1 cellular context compared by ENCODE assay signal in the genomic region with DNA sequence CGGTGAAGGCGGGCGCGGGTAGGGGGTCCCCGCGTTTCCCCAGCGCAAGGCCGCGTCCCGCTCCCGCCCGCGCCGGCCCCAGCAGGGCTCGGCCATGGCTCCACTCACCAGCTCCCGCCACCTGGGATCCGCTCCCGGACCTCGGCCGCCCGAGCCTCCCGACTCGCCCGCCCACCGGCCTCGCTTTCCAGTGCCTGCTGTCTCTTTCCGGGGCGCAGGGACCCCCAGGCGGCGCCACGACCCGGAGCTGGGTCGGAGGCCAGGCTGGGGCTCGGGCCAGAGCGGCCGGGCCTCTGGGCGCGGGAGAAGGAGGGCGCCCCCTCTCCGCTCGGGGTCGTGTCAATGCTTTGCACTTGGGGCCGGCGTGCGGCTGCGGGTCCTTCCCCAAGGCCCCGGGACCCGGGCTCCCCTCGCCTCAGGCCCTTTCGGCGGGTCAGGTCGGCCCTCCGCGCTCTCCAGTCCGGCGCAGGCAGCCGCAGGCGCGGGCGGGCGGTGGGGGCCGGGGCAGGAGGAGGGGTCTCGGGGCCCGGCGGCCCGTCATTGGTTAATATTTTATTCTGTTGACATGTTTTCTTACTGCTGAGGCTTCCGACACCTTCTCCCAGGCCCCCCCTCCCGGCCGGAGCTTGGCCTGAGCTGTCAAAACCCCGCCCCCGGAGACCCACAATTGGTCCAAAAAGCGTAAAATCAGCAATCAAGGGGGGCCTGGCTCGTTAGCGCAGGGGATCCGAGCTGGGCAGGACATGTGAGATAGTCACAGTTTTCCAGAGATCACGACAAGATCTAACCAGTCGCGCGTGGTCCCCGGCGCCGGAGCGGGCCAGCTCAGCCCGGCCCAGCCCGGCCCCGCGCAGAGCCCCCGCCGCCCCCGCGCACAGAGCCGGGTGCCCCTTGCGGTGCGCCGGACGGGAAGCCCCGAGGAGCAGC.
TF ChIP-seq lines count a peak whose summit lies in the region.

A gene (plus strand): TSS at position 713 of the 927 bp plus-strand sequence. CDS start 334 bp downstream, outside the sequence.

TF ChIP-seq in HepG2, 621 proteins besides CTCF, POLR2A, EP300 and RAD21 (continued from another document and continues in another):
- TF ChIP-seq, protein P1, sequence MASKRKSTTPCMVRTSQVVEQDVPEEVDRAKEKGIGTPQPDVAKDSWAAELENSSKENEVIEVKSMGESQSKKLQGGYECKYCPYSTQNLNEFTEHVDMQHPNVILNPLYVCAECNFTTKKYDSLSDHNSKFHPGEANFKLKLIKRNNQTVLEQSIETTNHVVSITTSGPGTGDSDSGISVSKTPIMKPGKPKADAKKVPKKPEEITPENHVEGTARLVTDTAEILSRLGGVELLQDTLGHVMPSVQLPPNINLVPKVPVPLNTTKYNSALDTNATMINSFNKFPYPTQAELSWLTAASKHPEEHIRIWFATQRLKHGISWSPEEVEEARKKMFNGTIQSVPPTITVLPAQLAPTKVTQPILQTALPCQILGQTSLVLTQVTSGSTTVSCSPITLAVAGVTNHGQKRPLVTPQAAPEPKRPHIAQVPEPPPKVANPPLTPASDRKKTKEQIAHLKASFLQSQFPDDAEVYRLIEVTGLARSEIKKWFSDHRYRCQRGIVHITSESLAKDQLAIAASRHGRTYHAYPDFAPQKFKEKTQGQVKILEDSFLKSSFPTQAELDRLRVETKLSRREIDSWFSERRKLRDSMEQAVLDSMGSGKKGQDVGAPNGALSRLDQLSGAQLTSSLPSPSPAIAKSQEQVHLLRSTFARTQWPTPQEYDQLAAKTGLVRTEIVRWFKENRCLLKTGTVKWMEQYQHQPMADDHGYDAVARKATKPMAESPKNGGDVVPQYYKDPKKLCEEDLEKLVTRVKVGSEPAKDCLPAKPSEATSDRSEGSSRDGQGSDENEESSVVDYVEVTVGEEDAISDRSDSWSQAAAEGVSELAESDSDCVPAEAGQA (IDR thresholded peaks at IDR 0.05; ENCODE audit: low read depth) = no peak
- TF ChIP-seq, protein P1 (CRISPR knock-in tag; IDR thresholded peaks at IDR 0.05; ENCODE audit: borderline replicate concordance) = peak; percentile 56; the same call in 1 of the 2 replicates
- TF ChIP-seq MAZ (IDR thresholded peaks at IDR 0.05; ENCODE audit: borderline replicate concordance, low read depth, low read length) = 0 out of 2 replicates have a peak, but pooled peaks have one; percentile 24
- TF ChIP-seq MAZ (CRISPR knock-in tag; IDR thresholded peaks at IDR 0.05; ENCODE audit: low read depth) = no peak
- TF ChIP-seq, protein P2, sequence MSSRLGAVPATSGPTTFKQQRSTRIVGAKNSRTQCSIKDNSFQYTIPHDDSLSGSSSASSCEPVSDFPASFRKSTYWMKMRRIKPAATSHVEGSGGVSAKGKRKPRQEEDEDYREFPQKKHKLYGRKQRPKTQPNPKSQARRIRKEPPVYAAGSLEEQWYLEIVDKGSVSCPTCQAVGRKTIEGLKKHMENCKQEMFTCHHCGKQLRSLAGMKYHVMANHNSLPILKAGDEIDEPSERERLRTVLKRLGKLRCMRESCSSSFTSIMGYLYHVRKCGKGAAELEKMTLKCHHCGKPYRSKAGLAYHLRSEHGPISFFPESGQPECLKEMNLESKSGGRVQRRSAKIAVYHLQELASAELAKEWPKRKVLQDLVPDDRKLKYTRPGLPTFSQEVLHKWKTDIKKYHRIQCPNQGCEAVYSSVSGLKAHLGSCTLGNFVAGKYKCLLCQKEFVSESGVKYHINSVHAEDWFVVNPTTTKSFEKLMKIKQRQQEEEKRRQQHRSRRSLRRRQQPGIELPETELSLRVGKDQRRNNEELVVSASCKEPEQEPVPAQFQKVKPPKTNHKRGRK (CRISPR knock-in tag; IDR thresholded peaks at IDR 0.05) = no peak
- TF ChIP-seq ZNF768 (CRISPR knock-in tag; IDR thresholded peaks at IDR 0.05) = peak; percentile 76; the same call in 1 of the 2 replicates
- TF ChIP-seq ZNF317 (CRISPR knock-in tag; IDR thresholded peaks at IDR 0.05) = no peak
- no peak for TF ChIP-seq MXI1 (IDR thresholded peaks at IDR 0.05; ENCODE audit: borderline replicate concordance, low read depth, low read length)
- TF ChIP-seq, protein P3, sequence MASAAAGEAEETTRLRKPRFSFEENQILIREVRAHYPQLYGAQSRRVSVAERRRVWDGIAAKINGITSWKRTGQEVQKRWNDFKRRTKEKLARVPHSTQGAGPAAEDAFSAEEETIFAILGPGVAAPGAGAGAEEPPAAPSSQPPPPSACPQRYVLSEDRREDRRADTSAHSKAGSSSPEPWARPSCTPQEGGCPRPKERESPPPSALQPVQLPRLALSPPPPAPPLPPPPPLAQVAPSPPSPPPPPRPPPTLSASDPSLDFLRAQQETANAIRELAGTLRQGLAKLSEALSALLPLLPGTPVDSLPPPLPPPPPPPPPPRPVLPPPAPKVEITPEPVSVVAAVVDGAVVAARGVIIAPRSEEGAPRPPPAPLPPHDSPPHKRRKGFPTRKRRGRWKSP (CRISPR knock-in tag; IDR thresholded peaks at IDR 0.05) = peak; percentile 53; the same call in 1 of the 2 replicates
- no peak for TF ChIP-seq SMYD3 (CRISPR knock-in tag; IDR thresholded peaks at IDR 0.05)
- TF ChIP-seq, protein P4, sequence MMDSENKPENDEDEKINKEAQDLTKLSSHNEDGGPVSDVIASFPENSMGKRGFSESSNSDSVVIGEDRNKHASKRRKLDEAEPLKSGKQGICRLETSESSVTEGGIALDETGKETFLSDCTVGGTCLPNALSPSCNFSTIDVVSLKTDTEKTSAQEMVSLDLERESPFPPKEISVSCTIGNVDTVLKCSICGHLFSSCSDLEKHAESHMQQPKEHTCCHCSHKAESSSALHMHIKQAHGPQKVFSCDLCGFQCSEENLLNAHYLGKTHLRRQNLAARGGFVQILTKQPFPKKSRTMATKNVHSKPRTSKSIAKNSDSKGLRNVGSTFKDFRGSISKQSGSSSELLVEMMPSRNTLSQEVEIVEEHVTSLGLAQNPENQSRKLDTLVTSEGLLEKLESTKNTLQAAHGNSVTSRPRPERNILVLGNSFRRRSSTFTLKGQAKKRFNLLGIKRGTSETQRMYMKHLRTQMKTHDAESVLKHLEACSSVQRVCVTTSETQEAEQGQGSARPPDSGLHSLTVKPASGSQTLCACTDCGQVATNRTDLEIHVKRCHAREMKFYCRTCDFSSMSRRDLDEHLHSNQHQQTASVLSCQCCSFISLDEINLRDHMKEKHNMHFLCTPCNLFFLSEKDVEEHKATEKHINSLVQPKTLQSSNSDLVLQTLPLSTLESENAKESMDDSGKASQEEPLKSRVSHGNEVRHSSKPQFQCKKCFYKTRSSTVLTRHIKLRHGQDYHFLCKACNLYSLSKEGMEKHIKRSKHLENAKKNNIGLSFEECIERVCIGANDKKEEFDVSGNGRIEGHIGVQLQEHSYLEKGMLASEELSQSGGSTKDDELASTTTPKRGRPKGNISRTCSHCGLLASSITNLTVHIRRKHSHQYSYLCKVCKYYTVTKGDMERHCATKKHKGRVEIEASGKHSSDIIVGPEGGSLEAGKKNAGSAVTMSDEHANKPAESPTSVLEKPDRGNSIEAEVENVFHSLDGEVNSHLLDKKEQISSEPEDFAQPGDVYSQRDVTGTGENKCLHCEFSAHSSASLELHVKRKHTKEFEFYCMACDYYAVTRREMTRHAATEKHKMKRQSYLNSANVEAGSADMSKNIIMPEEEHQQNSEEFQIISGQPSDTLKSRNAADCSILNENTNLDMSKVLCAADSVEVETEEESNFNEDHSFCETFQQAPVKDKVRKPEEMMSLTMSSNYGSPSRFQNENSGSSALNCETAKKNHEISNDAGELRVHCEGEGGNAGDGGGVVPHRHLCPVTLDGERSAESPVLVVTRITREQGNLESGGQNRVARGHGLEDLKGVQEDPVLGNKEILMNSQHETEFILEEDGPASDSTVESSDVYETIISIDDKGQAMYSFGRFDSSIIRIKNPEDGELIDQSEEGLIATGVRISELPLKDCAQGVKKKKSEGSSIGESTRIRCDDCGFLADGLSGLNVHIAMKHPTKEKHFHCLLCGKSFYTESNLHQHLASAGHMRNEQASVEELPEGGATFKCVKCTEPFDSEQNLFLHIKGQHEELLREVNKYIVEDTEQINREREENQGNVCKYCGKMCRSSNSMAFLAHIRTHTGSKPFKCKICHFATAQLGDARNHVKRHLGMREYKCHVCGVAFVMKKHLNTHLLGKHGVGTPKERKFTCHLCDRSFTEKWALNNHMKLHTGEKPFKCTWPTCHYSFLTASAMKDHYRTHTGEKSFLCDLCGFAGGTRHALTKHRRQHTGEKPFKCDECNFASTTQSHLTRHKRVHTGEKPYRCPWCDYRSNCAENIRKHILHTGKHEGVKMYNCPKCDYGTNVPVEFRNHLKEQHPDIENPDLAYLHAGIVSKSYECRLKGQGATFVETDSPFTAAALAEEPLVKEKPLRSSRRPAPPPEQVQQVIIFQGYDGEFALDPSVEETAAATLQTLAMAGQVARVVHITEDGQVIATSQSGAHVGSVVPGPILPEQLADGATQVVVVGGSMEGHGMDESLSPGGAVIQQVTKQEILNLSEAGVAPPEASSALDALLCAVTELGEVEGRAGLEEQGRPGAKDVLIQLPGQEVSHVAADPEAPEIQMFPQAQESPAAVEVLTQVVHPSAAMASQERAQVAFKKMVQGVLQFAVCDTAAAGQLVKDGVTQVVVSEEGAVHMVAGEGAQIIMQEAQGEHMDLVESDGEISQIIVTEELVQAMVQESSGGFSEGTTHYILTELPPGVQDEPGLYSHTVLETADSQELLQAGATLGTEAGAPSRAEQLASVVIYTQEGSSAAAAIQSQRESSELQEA (CRISPR knock-in tag; IDR thresholded peaks at IDR 0.05; ENCODE audit: not compliant biosample characterization) = peak; percentile 74
- no peak for TF ChIP-seq ZNF775 (CRISPR knock-in tag; IDR thresholded peaks at IDR 0.05; ENCODE audit: borderline replicate concordance)
- TF ChIP-seq NR2F2 (IDR thresholded peaks at IDR 0.05; ENCODE audit: borderline replicate concordance, low read depth) = 0 out of 2 replicates have a peak, but pooled peaks have one; percentile 18
- TF ChIP-seq TAF1 (CRISPR knock-in tag; IDR thresholded peaks at IDR 0.05) = peak; percentile 81
- no peak for TF ChIP-seq STAT5B (CRISPR knock-in tag; IDR thresholded peaks at IDR 0.05)
- no peak for TF ChIP-seq FOXK2 (IDR thresholded peaks at IDR 0.05)
- peak; percentile 26 for TF ChIP-seq ETV5 (CRISPR knock-in tag; IDR thresholded peaks at IDR 0.05; ENCODE audit: borderline replicate concordance)
- TF ChIP-seq, protein P5, sequence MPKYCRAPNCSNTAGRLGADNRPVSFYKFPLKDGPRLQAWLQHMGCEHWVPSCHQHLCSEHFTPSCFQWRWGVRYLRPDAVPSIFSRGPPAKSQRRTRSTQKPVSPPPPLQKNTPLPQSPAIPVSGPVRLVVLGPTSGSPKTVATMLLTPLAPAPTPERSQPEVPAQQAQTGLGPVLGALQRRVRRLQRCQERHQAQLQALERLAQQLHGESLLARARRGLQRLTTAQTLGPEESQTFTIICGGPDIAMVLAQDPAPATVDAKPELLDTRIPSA (CRISPR knock-in tag; IDR thresholded peaks at IDR 0.05; ENCODE audit: borderline replicate concordance) = 0 out of 2 replicates have a peak, but pooled peaks have one; percentile 27
- TF ChIP-seq NFYC (CRISPR knock-in tag; IDR thresholded peaks at IDR 0.05) = peak; percentile 29
- TF ChIP-seq ASH2L (IDR thresholded peaks at IDR 0.05; ENCODE audit: insufficient read length, low read depth, low read length) = peak; percentile 63
- peak; percentile 70; the same call in 1 of the 2 replicates for TF ChIP-seq YEATS4 (CRISPR knock-in tag; IDR thresholded peaks at IDR 0.05; ENCODE audit: borderline replicate concordance)
- no peak for TF ChIP-seq RBM22 (optimal IDR thresholded peaks at IDR 0.05; ENCODE audit: low read length)
- TF ChIP-seq ZNF235 (CRISPR knock-in tag; IDR thresholded peaks at IDR 0.05; ENCODE audit: borderline replicate concordance) = peak; percentile 76; the same call in 1 of the 2 replicates
- 0 out of 2 replicates have a peak, but pooled peaks have one; percentile 41 for TF ChIP-seq ZSCAN30 (CRISPR knock-in tag; IDR thresholded peaks at IDR 0.05)
- TF ChIP-seq, protein P6, sequence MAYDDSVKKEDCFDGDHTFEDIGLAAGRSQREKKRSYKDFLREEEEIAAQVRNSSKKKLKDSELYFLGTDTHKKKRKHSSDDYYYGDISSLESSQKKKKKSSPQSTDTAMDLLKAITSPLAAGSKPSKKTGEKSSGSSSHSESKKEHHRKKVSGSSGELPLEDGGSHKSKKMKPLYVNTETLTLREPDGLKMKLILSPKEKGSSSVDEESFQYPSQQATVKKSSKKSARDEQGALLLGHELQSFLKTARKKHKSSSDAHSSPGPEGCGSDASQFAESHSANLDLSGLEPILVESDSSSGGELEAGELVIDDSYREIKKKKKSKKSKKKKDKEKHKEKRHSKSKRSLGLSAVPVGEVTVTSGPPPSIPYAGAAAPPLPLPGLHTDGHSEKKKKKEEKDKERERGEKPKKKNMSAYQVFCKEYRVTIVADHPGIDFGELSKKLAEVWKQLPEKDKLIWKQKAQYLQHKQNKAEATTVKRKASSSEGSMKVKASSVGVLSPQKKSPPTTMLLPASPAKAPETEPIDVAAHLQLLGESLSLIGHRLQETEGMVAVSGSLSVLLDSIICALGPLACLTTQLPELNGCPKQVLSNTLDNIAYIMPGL (CRISPR knock-in tag; IDR thresholded peaks at IDR 0.05; ENCODE audit: borderline replicate concordance in 1 of 2, low read depth in 1 of 2) = peak; percentile 91 to 97
- peak; percentile 10; the same call in 1 of the 2 replicates for TF ChIP-seq FOSL1 (CRISPR knock-in tag; IDR thresholded peaks at IDR 0.05; ENCODE audit: borderline replicate concordance)
- 0 out of 2 replicates have a peak, but pooled peaks have one; percentile 15 for TF ChIP-seq ZNF367 (CRISPR knock-in tag; IDR thresholded peaks at IDR 0.05; ENCODE audit: borderline replicate concordance)
- peak; percentile 46; the same call in 1 of the 2 replicates for TF ChIP-seq ETV6 (CRISPR knock-in tag; conservative IDR thresholded peaks at IDR 0.05)
- TF ChIP-seq KDM5B (CRISPR knock-in tag; IDR thresholded peaks at IDR 0.05; ENCODE audit: borderline replicate concordance) = peak; percentile 79; the same call in 1 of the 2 replicates
- TF ChIP-seq NR3C1 (CRISPR knock-in tag; IDR thresholded peaks at IDR 0.05) = no peak
- TF ChIP-seq, protein P7, sequence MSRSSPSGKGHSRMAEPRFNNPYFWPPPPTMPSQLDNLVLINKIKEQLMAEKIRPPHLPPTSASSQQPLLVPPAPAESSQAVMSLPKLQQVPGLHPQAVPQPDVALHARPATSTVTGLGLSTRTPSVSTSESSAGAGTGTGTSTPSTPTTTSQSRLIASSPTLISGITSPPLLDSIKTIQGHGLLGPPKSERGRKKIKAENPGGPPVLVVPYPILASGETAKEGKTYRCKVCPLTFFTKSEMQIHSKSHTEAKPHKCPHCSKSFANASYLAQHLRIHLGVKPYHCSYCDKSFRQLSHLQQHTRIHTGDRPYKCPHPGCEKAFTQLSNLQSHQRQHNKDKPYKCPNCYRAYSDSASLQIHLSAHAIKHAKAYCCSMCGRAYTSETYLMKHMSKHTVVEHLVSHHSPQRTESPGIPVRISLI (CRISPR knock-in tag; IDR thresholded peaks at IDR 0.05; ENCODE audit: borderline replicate concordance) = no peak
